8 cellular contexts compared by ENCODE assay signal in genomic region chr16:3190949-3191353, GRCh38. TPM values are rescaled to one million over a fixed set of nuclear protein-coding genes. Genes with fewer than 3 reads are reported as not detected.
DNase-seq lines count a peak whose midpoint lies in the region; ATAC-seq and TF ChIP-seq lines count a peak whose summit lies in the region.

No MANE protein-coding gene starts in this region.

- H4K20me1 ChIP-seq in GM23248 (ENCODE audit: insufficient read depth): no peaks in the 10 kb centered on the region

- in situ Hi-C loops in GM23248 (cut with MboI): no loop called here

- peak overlapping the region; percentile 60 for H3K4me2 ChIP-seq in GM23248 (ENCODE audit: unreplicated experiment)

- H2AFZ ChIP-seq in GM23248: peak overlapping the region; percentile 18; the same call in 1 of the 2 replicates

- H3K4me3 Mint-ChIP-seq in activated CD8-positive, alpha-beta T cell treated with anti-CD3 and anti-CD28 coated beads for 36 hours: peak overlapping the region; percentile 73

- ATAC-seq in activated CD8-positive, alpha-beta T cell treated with anti-CD3 and anti-CD28 coated beads for 36 hours: no peak
- ATAC-seq in GM21619 (IDR thresholded peaks at IDR 0.05; ENCODE audit: unreplicated experiment): no peak

- POLR2A ChIA-PET in AG04450 (lab: Yijun Ruan, JAX): no interaction called here
- POLR2A ChIA-PET in activated CD8-positive, alpha-beta T cell treated with anti-CD3 and anti-CD28 coated beads for 36 hours (lab: Charles Lee): no interaction called here

- H3K9me2 ChIP-seq in GM23248 (ENCODE audit: insufficient read depth): no peaks in the 10 kb centered on the region

- H3K4me1 Mint-ChIP-seq in activated CD8-positive, alpha-beta T cell treated with anti-CD3 and anti-CD28 coated beads for 36 hours (ENCODE audit: low read depth): peaks cover 38% of the 10 kb centered on the region

- WGBS in GM23248 (ENCODE audit: low coverage in 1 of 2, low lambda C conversion rate in 2 of 2, missing lambda C conversion rate in 2 of 2), 2 experiments: 13 to 16% methylated on average over 16 of the region's 16 CpGs
- 7 to 12% (median 9%) methylated on average over 16 of the region's 16 CpGs for WGBS in stomach, 5 donors

- H3K36me3 ChIP-seq in GM23248 (ENCODE audit: low read depth) (no peaks in the 10 kb centered on the region), iPS-18a (ENCODE audit: control insufficient read depth, low read depth, low read length) (no peaks in the 10 kb centered on the region), stomach (no peaks in the 10 kb centered on the region)

- peaks cover 11% of the 10 kb centered on the region; the same call in 1 of the 2 replicates for H3F3A ChIP-seq in GM23248 (ENCODE audit: insufficient read depth)

- DNase-seq in AG04450 (ENCODE audit: low read depth, low spot score) (no peak), GM23248 (no peak), OCI-M1 (lab: John Stamatoyannopoulos, UW) (no peak), stomach (no peak)
- DNase-seq in activated CD8-positive, alpha-beta T cell treated with anti-CD3 and anti-CD28 coated beads for 36 hours: no peak
- DNase-seq in stimulated activated CD4-positive, alpha-beta T cell treated with anti-CD3 and anti-CD28 coated beads, Interleukin-4, amount 100 ng/mL, for 24 hours: no peak

- TF ChIP-seq CTCF in AG04450 (IDR thresholded peaks at IDR 0.05; ENCODE audit: low read depth, low read length) (no peak), stomach (IDR thresholded peaks at IDR 0.05) (no peak)
- no peak for TF ChIP-seq CTCF in activated CD8-positive, alpha-beta T cell treated with anti-CD3 and anti-CD28 coated beads for 36 hours (IDR thresholded peaks at IDR 0.05)

- CTCF ChIA-PET in AG04450 (lab: Charles Lee): no interaction called here
- CTCF ChIA-PET in activated CD8-positive, alpha-beta T cell treated with anti-CD3 and anti-CD28 coated beads for 36 hours (lab: Charles Lee): interaction anchor here (1.5 kb wide), 1 partner anchor 22 kb away, joined by 3 read pairs; no protein-coding TSS in a partner anchor

- H3K36me3 Mint-ChIP-seq in activated CD8-positive, alpha-beta T cell treated with anti-CD3 and anti-CD28 coated beads for 36 hours (ENCODE audit: low read depth): peaks cover 2% of the 10 kb centered on the region

- H3K4me3 ChIP-seq in AG04450 (ENCODE audit: low read depth, low read length) (peak overlapping the region; percentile 21), GM23248 (peak overlapping the region; percentile 28), iPS-18a (ENCODE audit: low read length) (peak overlapping the region; percentile 82), stomach (no peak overlapping the region)

- intact Hi-C loops in activated CD8-positive, alpha-beta T cell treated with anti-CD3 and anti-CD28 coated beads for 36 hours (cut with micrococcal nuclease): loop anchor here (5.0 kb wide), 1 partner anchor 39 kb away; no protein-coding TSS in a partner anchor
- intact Hi-C loops in stomach (cut with DNase I; ENCODE audit: low total_unique reads): no loop called here

- TF ChIP-seq POLR2A in stomach (IDR thresholded peaks at IDR 0.05): no peak

- H3K9me3 Mint-ChIP-seq in activated CD8-positive, alpha-beta T cell treated with anti-CD3 and anti-CD28 coated beads for 36 hours: no peaks in the 10 kb centered on the region

- no peaks in the 10 kb centered on the region for H3K79me2 ChIP-seq in GM23248 (ENCODE audit: insufficient read depth)

- H3K4me1 ChIP-seq in GM23248 (ENCODE audit: insufficient read depth) (no peaks in the 10 kb centered on the region), iPS-18a (ENCODE audit: control insufficient read depth, low read depth, low read length) (peaks cover 16% of the 10 kb centered on the region), stomach (peaks cover 14 to 32% (median 23%) of the 10 kb centered on the region in 4 donors)

- TF ChIP-seq EP300 in stomach (IDR thresholded peaks at IDR 0.05): no peak

- H3K27ac Mint-ChIP-seq in activated CD8-positive, alpha-beta T cell treated with anti-CD3 and anti-CD28 coated beads for 36 hours: peak overlapping the region; percentile 34

- H3K9ac ChIP-seq in GM23248 (no peak overlapping the region), iPS-18a (ENCODE audit: low read length) (no peak overlapping the region)

- H3K9me3 ChIP-seq in AG04450 (ENCODE audit: control insufficient read depth, insufficient read depth, low read length) (peaks cover 18% of the 10 kb centered on the region), GM23248 (ENCODE audit: low read depth) (no peaks in the 10 kb centered on the region), iPS-18a (ENCODE audit: control insufficient read depth, low read depth, low read length) (no peaks in the 10 kb centered on the region), stomach (peaks cover 0 to 37% (median 18%) of the 10 kb centered on the region in 4 donors)

- H3K27me3 Mint-ChIP-seq in activated CD8-positive, alpha-beta T cell treated with anti-CD3 and anti-CD28 coated beads for 36 hours: peaks cover 71% of the 10 kb centered on the region

- peaks cover 18% of the 10 kb centered on the region for H3K27me3 ChIP-seq in AG04450 (ENCODE audit: control insufficient read depth, insufficient read depth, low read length)
- no peaks in the 10 kb centered on the region for H3K27me3 ChIP-seq in GM23248 (replicated peaks; ENCODE audit: insufficient read depth)
- peaks cover 52% of the 10 kb centered on the region for H3K27me3 ChIP-seq in iPS-18a (ENCODE audit: control insufficient read depth, insufficient read depth, low read length)
- peaks cover 44 to 100% (median 96%) of the 10 kb centered on the region in 3 donors for H3K27me3 ChIP-seq in stomach

- H3K27ac ChIP-seq in AG04450 (ENCODE audit: low read depth, low read length): no peak overlapping the region
- no peak overlapping the region for H3K27ac ChIP-seq in GM23248
- H3K27ac ChIP-seq in iPS-18a (ENCODE audit: low read length): no peak overlapping the region
- no peak overlapping the region for H3K27ac ChIP-seq in stomach

RNA-seq across cellular contexts. Expression of gene OR1F1, which starts 2.9 kb away (rescaled TPM):
- 0.20 and 0.29 TPM in 2 replicates for polyA plus RNA-seq in AG04450 (2011; rRNA removed)
- polyA minus RNA-seq in AG04450 (2011; rRNA and poly(A)+ RNA removed): 0.56 and 0.64 TPM in 2 replicates
- total RNA-seq in GM23248 (2014; rRNA removed; shearing (Covaris generic)): 5.3 TPM in 1 of 2 replicates, not detected in the other
- polyA plus RNA-seq in GM23248 (2016; fragmentation: Nextera tagmentation; extraction: Ambion mirVana): not detected in 2 replicates
- not detected for total RNA-seq in activated CD8-positive, alpha-beta T cell treated with anti-CD3 and anti-CD28 coated beads for 36 hours
- not detected for total RNA-seq in stomach
- not detected for polyA plus RNA-seq in stomach

RNA-seq across cellular contexts. Expression of gene ZNF200, which starts 44.0 kb away (rescaled TPM):
- polyA plus RNA-seq in AG04450 (2011; rRNA removed): 4.7 and 6.1 TPM in 2 replicates
- polyA minus RNA-seq in AG04450 (2011; rRNA and poly(A)+ RNA removed): 5.5 and 8.4 TPM in 2 replicates
- 6.2 and 10.3 TPM in 2 replicates for total RNA-seq in GM23248 (2014; rRNA removed; shearing (Covaris generic))
- 7.0 and 7.8 TPM in 2 replicates for polyA plus RNA-seq in GM23248 (2016; fragmentation: Nextera tagmentation; extraction: Ambion mirVana)
- 1 to 10 TPM; 8.7 to 9.6 TPM for total RNA-seq in activated CD8-positive, alpha-beta T cell treated with anti-CD3 and anti-CD28 coated beads for 36 hours
- total RNA-seq in stomach: 1 to 10 TPM; 4.7 to 8.7 (median 6.2) TPM
- 1 to 10 TPM; 2.2 to 3.1 (median 2.9) TPM for polyA plus RNA-seq in stomach

RNA-seq across cellular contexts. Expression of gene ZNF213, which starts 56.1 kb away (rescaled TPM):
- polyA plus RNA-seq in AG04450 (2011; rRNA removed) (0.47 and 1.2 TPM in 2 replicates), GM23248 (2016; fragmentation: Nextera tagmentation; extraction: Ambion mirVana) (5.3 and 5.4 TPM in 2 replicates), stomach (1 to 10 TPM; 5.8 to 6.7 (median 6.1) TPM)
- 1.1 TPM in 2 replicates for polyA minus RNA-seq in AG04450 (2011; rRNA and poly(A)+ RNA removed)
- total RNA-seq in GM23248 (2014; rRNA removed; shearing (Covaris generic)): 7.3 and 7.7 TPM in 2 replicates
- 1 to 10 TPM; 6.1 to 7.5 TPM for total RNA-seq in activated CD8-positive, alpha-beta T cell treated with anti-CD3 and anti-CD28 coated beads for 36 hours
- total RNA-seq in stomach: 10 to 100 TPM in 3 of 5 donors, 1 to 10 TPM in 2; 1.3 to 87.8 (median 20.0) TPM

Comparison
In these comparisons a context has a peak if more than half of its experiments do, and no peak if none do; other contexts are left out.
1. H3K4me3 ChIP-seq: peak in AG04450 (single experiment), GM23248 (single experiment) and iPS-18a (single experiment); none in stomach (0 of 4).